Comparison of ENCODE assay signal across 1 cellular context in the genomic region with DNA sequence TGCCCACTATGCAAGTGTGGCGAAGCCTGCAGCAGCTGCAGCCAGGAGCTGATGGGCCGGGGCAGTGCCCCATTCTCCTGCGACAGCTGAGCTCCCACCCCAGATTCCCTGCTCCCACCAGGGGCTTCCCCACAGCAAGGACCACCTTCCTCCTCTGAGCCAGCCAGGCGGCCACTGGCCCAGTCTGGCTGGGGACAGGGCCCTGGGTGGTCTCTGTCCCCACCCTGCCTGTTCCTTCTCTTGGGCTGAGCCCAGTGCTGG.
TF ChIP-seq lines count a peak whose summit lies in the region.

No MANE protein-coding gene starts in this region.

TF ChIP-seq in H1, 55 proteins besides CTCF, POLR2A, EP300 and RAD21:
- TF ChIP-seq CBX5 (IDR thresholded peaks at IDR 0.05; ENCODE audit: low read depth, low read length) = no peak
- TF ChIP-seq GABPA (IDR thresholded peaks at IDR 0.05; ENCODE audit: borderline replicate concordance, insufficient read depth, low read length) = no peak
- no peak for TF ChIP-seq KDM5A (IDR thresholded peaks at IDR 0.05; ENCODE audit: low read length)
- TF ChIP-seq, protein P1, sequence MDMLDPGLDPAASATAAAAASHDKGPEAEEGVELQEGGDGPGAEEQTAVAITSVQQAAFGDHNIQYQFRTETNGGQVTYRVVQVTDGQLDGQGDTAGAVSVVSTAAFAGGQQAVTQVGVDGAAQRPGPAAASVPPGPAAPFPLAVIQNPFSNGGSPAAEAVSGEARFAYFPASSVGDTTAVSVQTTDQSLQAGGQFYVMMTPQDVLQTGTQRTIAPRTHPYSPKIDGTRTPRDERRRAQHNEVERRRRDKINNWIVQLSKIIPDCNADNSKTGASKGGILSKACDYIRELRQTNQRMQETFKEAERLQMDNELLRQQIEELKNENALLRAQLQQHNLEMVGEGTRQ (IDR thresholded peaks at IDR 0.05; ENCODE audit: low read length) = no peak
- TF ChIP-seq SP1 (IDR thresholded peaks at IDR 0.05; ENCODE audit: low read depth, low read length) = no peak
- TF ChIP-seq SUZ12 (IDR thresholded peaks at IDR 0.05; ENCODE audit: low read length) = no peak
- no peak for TF ChIP-seq CEBPB (IDR thresholded peaks at IDR 0.05; ENCODE audit: low read depth, low read length)
- no peak for TF ChIP-seq SAP30 (IDR thresholded peaks at IDR 0.05; ENCODE audit: insufficient read depth, insufficient replicate concordance, low read length)
- no peak for TF ChIP-seq ASH2L (IDR thresholded peaks at IDR 0.05; ENCODE audit: low read length)
- no peak for TF ChIP-seq SIN3A (conservative IDR thresholded peaks at IDR 0.05 in 1 of 2, IDR thresholded peaks at IDR 0.05 in 1 of 2; ENCODE audit: low read depth in 1 of 2, low read length in 2 of 2)
- no peak for TF ChIP-seq NRF1 (IDR thresholded peaks at IDR 0.05; ENCODE audit: low read depth, low read length)
- no peak for TF ChIP-seq JUN (IDR thresholded peaks at IDR 0.05; ENCODE audit: low read depth, low read length)
- no peak for TF ChIP-seq CREB1 (IDR thresholded peaks at IDR 0.05)
- no peak for TF ChIP-seq BCL11A (IDR thresholded peaks at IDR 0.05; ENCODE audit: low read depth in 2 of 2, low read length in 2 of 2)
- no peak for TF ChIP-seq POLR2AphosphoS5 (IDR thresholded peaks at IDR 0.05; ENCODE audit: low read depth, low read length)
- no peak for TF ChIP-seq BACH1 (IDR thresholded peaks at IDR 0.05; ENCODE audit: low read length)
- no peak for TF ChIP-seq KDM1A (IDR thresholded peaks at IDR 0.05; ENCODE audit: borderline replicate concordance, low read length)
